ENCODE assay signal across 16 cellular contexts in genomic region chr7:97226541-97226940, GRCh38.
A peak's percentile ranks its signal among the peaks of the same experiment; 100 is the strongest.
DNase-seq lines count a peak whose midpoint lies in the region; ATAC-seq and TF ChIP-seq lines count a peak whose summit lies in the region.
"Had no signal": no experiment of that assay in that cellular context is flagged by ENCODE, and none has a peak within 500 bp of the region (broad histone marks: within the 10 kb centered on the region; RNA-seq: fewer than 3 reads in every experiment).

No MANE protein-coding gene starts in this region.

- peak; percentile 15 for DNase-seq in GM20000 (ENCODE audit: low spot score)
- DNase-seq in SKM-1 (lab: John Stamatoyannopoulos, UW; ENCODE audit: unreplicated experiment), result no peak
- DNase-seq in activated CD8-positive, alpha-beta memory T cell treated with anti-CD3 and anti-CD28 coated beads, Interleukin-2, amount 50 U/mL, for 4 hours, result no peak
- no peak for DNase-seq in SK-N-DZ (ENCODE audit: low spot score)
- no peak for DNase-seq in NCI-H524 treated with DMSO at 0.1 percent for 48 hours (lab: John Stamatoyannopoulos, UW)
- DNase-seq: activated naive CD4-positive, alpha-beta T cell treated with Interleukin-2 at 50 U/mL for 16 hours; COR-L47; dorsolateral prefrontal cortex; GDM1; hippocampal formation; NCI-H1092; stimulated activated CD4-positive, alpha-beta T cell treated with anti-CD3 and anti-CD28 coated beads, Interleukin-15, amount 100 ng/mL, for 24 hours had no signal

- ATAC-seq in GM18520 (IDR thresholded peaks at IDR 0.05; ENCODE audit: unreplicated experiment), result peak; percentile 64
- ATAC-seq in HG02852 (IDR thresholded peaks at IDR 0.05; ENCODE audit: unreplicated experiment), result peak; percentile 93
- peak; percentile 89 for ATAC-seq in HG03442 (IDR thresholded peaks at IDR 0.05; ENCODE audit: unreplicated experiment)
- ATAC-seq: left lobe of liver had no signal

- no peak for TF ChIP-seq CTCF in GM20000 (IDR thresholded peaks at IDR 0.05; ENCODE audit: extremely low read depth, missing control alignments)
